ENCODE assay signal across 9 cellular contexts in the genomic region with DNA sequence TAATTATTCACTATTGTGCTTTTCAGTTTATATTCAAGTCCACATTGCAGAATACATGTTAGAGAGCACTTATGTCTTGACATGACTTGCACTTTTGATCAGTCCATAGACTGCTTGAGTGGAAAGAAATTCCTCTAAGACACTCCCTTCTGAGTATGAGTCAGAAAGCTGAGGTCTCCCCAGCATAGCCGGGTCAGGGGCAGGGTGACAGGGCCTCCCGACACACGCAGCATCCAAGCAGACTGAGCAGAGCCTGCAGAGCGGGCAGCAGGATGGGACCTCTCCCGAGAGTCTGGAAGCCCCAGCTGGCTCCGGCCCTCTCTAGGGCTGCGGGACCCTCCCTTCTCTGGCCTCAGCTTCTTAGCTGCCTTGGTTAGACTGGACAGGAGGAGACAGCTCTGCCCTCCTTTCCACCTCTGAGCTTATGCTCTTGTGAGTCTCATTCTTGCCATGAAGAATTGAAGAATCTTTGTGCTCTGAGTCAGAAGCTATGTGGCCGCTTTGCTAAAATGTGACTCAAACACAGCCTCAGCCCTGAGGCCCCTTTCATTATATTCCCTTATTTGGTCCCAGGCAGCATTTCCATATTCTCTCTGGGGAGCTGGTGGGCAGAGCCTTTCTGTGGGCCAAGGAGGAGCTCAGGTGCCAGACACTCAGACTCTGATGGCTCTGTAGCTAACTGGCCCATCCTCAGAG. TPM values are rescaled to one million over a fixed set of nuclear protein-coding genes. Genes with fewer than 3 reads are reported as not detected.
DNase-seq lines count a peak whose midpoint lies in the region; FAIRE-seq and TF ChIP-seq lines count a peak whose summit lies in the region.
"Had no signal": no experiment of that assay in that cellular context is flagged by ENCODE, and none has a peak within 500 bp of the region (broad histone marks: within the 10 kb centered on the region; RNA-seq: fewer than 3 reads in every experiment).

No MANE protein-coding gene starts in this region.

- peaks cover 54% of the 10 kb centered on the region for H3K4me1 Mint-ChIP-seq in activated T-helper 1 cell treated with anti-CD3 and anti-CD28 coated beads, Interleukin-12 subunit alpha, Interleukin-12 subunit beta, Interleukin-2, Interleukin-4 antibody, amounts not matched to agents 30 ng/mL and 10 ng/mL and 1 ng/mL, durations not matched to agents 14 hours and 24 hours and 36 hours (ENCODE audit: low read depth)

- 36 to 77% (median 57%) methylated on average over 8 of the region's 8 CpGs for WGBS in stomach, 5 donors

- H3K27ac ChIP-seq in stomach, result peak overlapping the region; percentile 76 to 84 (median 79)
- no peak overlapping the region for H3K27ac ChIP-seq in caudate nucleus (ENCODE audit: low read depth, low read length)

- no peak overlapping the region for H3K4me3 ChIP-seq in stomach

- no peak for TF ChIP-seq EP300 in stomach (IDR thresholded peaks at IDR 0.05)

- H3K36me3 Mint-ChIP-seq in activated T-helper 1 cell treated with anti-CD3 and anti-CD28 coated beads, Interleukin-12 subunit alpha, Interleukin-12 subunit beta, Interleukin-2, Interleukin-4 antibody, amounts not matched to agents 30 ng/mL and 10 ng/mL and 1 ng/mL, durations not matched to agents 14 hours and 24 hours and 36 hours (ENCODE audit: low read depth), result no peaks in the 10 kb centered on the region

- H3K27ac Mint-ChIP-seq in activated T-helper 1 cell treated with anti-CD3 and anti-CD28 coated beads, Interleukin-12 subunit alpha, Interleukin-12 subunit beta, Interleukin-2, Interleukin-4 antibody, amounts not matched to agents 30 ng/mL and 10 ng/mL and 1 ng/mL, durations not matched to agents 14 hours and 24 hours and 36 hours, result peak overlapping the region; percentile 83

- no peaks in the 10 kb centered on the region for H3K27me3 ChIP-seq in stomach

- no peaks in the 10 kb centered on the region for H3K36me3 ChIP-seq in stomach

- no peaks in the 10 kb centered on the region for H3K9me3 ChIP-seq in stomach

- no peak for TF ChIP-seq POLR2A in stomach (IDR thresholded peaks at IDR 0.05)
- no peak for TF ChIP-seq POLR2A in GM12891 (IDR thresholded peaks at IDR 0.05; ENCODE audit: low read depth, low read length)

- H3K9me3 Mint-ChIP-seq in activated T-helper 1 cell treated with anti-CD3 and anti-CD28 coated beads, Interleukin-12 subunit alpha, Interleukin-12 subunit beta, Interleukin-2, Interleukin-4 antibody, amounts not matched to agents 30 ng/mL and 10 ng/mL and 1 ng/mL, durations not matched to agents 14 hours and 24 hours and 36 hours, result no peaks in the 10 kb centered on the region

- peak; percentile 65 for DNase-seq in stimulated activated CD4-positive, alpha-beta T cell treated with anti-CD3 and anti-CD28 coated beads, Interleukin-1b, Interleukin-23, amount 100 ng/mL, for 48 hours
- DNase-seq in stimulated activated CD4-positive, alpha-beta T cell treated with anti-CD3 and anti-CD28 coated beads, Interleukin-4, amount 100 ng/mL, for 4 hours, result no peak
- no peak for DNase-seq in activated T-helper 1 cell treated with anti-CD3 and anti-CD28 coated beads, Interleukin-12 subunit alpha, Interleukin-12 subunit beta, Interleukin-2, Interleukin-4 antibody, amounts not matched to agents 30 ng/mL and 10 ng/mL and 1 ng/mL, durations not matched to agents 14 hours and 24 hours and 36 hours (ENCODE audit: low spot score)
- DNase-seq in iPS-NIHi7 (ENCODE audit: extremely low spot score) (peak; percentile 39), stomach (no peak), anterior cingulate cortex (lab: John Stamatoyannopoulos, UW) (no peak), GM12891 (ENCODE audit: insufficient read length, low spot score) (no peak), caudate nucleus (lab: John Stamatoyannopoulos, UW) (no peak)

- peaks cover 14 to 45% (median 33%) of the 10 kb centered on the region in 4 donors for H3K4me1 ChIP-seq in stomach

- TF ChIP-seq CTCF in stomach (IDR thresholded peaks at IDR 0.05), result no peak

- no peak overlapping the region for H3K4me3 Mint-ChIP-seq in activated T-helper 1 cell treated with anti-CD3 and anti-CD28 coated beads, Interleukin-12 subunit alpha, Interleukin-12 subunit beta, Interleukin-2, Interleukin-4 antibody, amounts not matched to agents 30 ng/mL and 10 ng/mL and 1 ng/mL, durations not matched to agents 14 hours and 24 hours and 36 hours

- FAIRE-seq in GM12891 (lab: Jason Lieb, UNC), result no peak
- FAIRE-seq: colon had no signal

- intact Hi-C loops in activated T-helper 1 cell treated with anti-CD3 and anti-CD28 coated beads, Interleukin-12 subunit alpha, Interleukin-12 subunit beta, Interleukin-2, Interleukin-4 antibody, amounts not matched to agents 30 ng/mL and 10 ng/mL and 1 ng/mL, durations not matched to agents 14 hours and 24 hours and 36 hours (cut with micrococcal nuclease), result loop anchor here (2.0 kb wide), 1 partner anchor 292 kb away; no protein-coding TSS in a partner anchor
- intact Hi-C loops in stomach (cut with DNase I; ENCODE audit: low total_unique reads), result no loop called here

- H3K27me3 Mint-ChIP-seq in activated T-helper 1 cell treated with anti-CD3 and anti-CD28 coated beads, Interleukin-12 subunit alpha, Interleukin-12 subunit beta, Interleukin-2, Interleukin-4 antibody, amounts not matched to agents 30 ng/mL and 10 ng/mL and 1 ng/mL, durations not matched to agents 14 hours and 24 hours and 36 hours (ENCODE audit: insufficient read depth), result peaks cover 4% of the 10 kb centered on the region

TF ChIP-seq in GM12891, 5 proteins besides CTCF, POLR2A, EP300 and RAD21:
- TF ChIP-seq SPI1 (IDR thresholded peaks at IDR 0.05; ENCODE audit: low read depth, low read length) (no peak), POLR2AphosphoS5 (IDR thresholded peaks at IDR 0.05; ENCODE audit: low read depth, low read length) (no peak), TAF1 (IDR thresholded peaks at IDR 0.05; ENCODE audit: low read depth, low read length) (no peak), PAX5 (IDR thresholded peaks at IDR 0.05; ENCODE audit: insufficient read depth, low read length, severe bottlenecking) (no peak), POU2F2 (IDR thresholded peaks at IDR 0.05; ENCODE audit: low read depth, low read length) (no peak)

RNA-seq across cellular contexts. Expression of gene CAPN2, which starts 11.2 kb away (rescaled TPM):
- total RNA-seq in activated T-helper 1 cell treated with anti-CD3 and anti-CD28 coated beads, Interleukin-12 subunit alpha, Interleukin-12 subunit beta, Interleukin-2, Interleukin-4 antibody, amounts not matched to agents 30 ng/mL and 10 ng/mL and 1 ng/mL, durations not matched to agents 14 hours and 24 hours and 36 hours, result 66.3 and 70.4 TPM in 2 replicates
- 100 to 1,000 TPM; 224 to 739 (median 358) TPM for total RNA-seq in stomach
- polyA plus RNA-seq in stomach, result 100 to 1,000 TPM; 128 to 171 (median 161) TPM
- 1.9 TPM for polyA plus RNA-seq in GM12891 (2012; ENCODE audit: low read depth, missing spikeins)

RNA-seq across cellular contexts. Expression of gene CAPN8, which starts 35.6 kb away (rescaled TPM):
- not detected in 2 replicates for total RNA-seq in activated T-helper 1 cell treated with anti-CD3 and anti-CD28 coated beads, Interleukin-12 subunit alpha, Interleukin-12 subunit beta, Interleukin-2, Interleukin-4 antibody, amounts not matched to agents 30 ng/mL and 10 ng/mL and 1 ng/mL, durations not matched to agents 14 hours and 24 hours and 36 hours
- total RNA-seq in stomach, result 100 to 1,000 TPM in 4 of 5 donors, 10 to 100 TPM in 1; 67.5 to 581 (median 254) TPM
- 100 to 1,000 TPM in 1 of 3 donors, 10 to 100 TPM in 2; 28.3 to 127 (median 31.0) TPM for polyA plus RNA-seq in stomach
- polyA plus RNA-seq in GM12891 (2012; ENCODE audit: low read depth, missing spikeins), result not detected

Comparison
In these comparisons a context has a peak if more than half of its experiments do, and no peak if none do; other contexts are left out.
1. DNase-seq: peak in stimulated activated CD4-positive, alpha-beta T cell treated with anti-CD3 and anti-CD28 coated beads, Interleukin-1b, Interleukin-23, amount 100 ng/mL, for 48 hours (single experiment) and iPS-NIHi7 (single experiment); none in stimulated activated CD4-positive, alpha-beta T cell treated with anti-CD3 and anti-CD28 coated beads, Interleukin-4, amount 100 ng/mL, for 4 hours (0 of 2), activated T-helper 1 cell treated with anti-CD3 and anti-CD28 coated beads, Interleukin-12 subunit alpha, Interleukin-12 subunit beta, Interleukin-2, Interleukin-4 antibody, amounts not matched to agents 30 ng/mL and 10 ng/mL and 1 ng/mL, durations not matched to agents 14 hours and 24 hours and 36 hours (single experiment), stomach (single experiment), anterior cingulate cortex (0 of 58), GM12891 (single experiment) and caudate nucleus (0 of 61).
2. RNA of gene CAPN8, which starts 35.6 kb away (total RNA-seq): 67.5 to 581 TPM in stomach; not detected in activated T-helper 1 cell treated with anti-CD3 and anti-CD28 coated beads, Interleukin-12 subunit alpha, Interleukin-12 subunit beta, Interleukin-2, Interleukin-4 antibody, amounts not matched to agents 30 ng/mL and 10 ng/mL and 1 ng/mL, durations not matched to agents 14 hours and 24 hours and 36 hours; every median in the first group is over 10 times any median in the second.